In genomic region chr22:38211556-38211955, GRCh38 we compare ENCODE assay signal across 28 cellular contexts.
"Had no signal": no experiment of that assay in that cellular context is flagged by ENCODE, and none has a peak within 500 bp of the region (broad histone marks: within the 10 kb centered on the region; RNA-seq: fewer than 3 reads in every experiment).

No MANE protein-coding gene starts in this region.

- DNase-seq: activated B cell treated with CpG ODN at 0.5 μM for 24 hours; activated CD4-positive, alpha-beta T cell treated with anti-CD3 and anti-CD28 coated beads for 1 hour; activated CD4-positive, alpha-beta T cell treated with anti-CD3 and anti-CD28 coated beads, Interleukin-2, amount 10 ng/mL, durations not matched to agents 24 days and 14 days; activated CD4-positive, alpha-beta T cell treated with anti-CD3 and anti-CD28 coated beads, Interleukin-2, amount 50 U/mL, for 48 hours; activated CD8-positive, alpha-beta memory T cell treated with anti-CD3 and anti-CD28 coated beads, Interleukin-2, amount 10 ng/mL, durations not matched to agents 7 days and 5 days; activated effector memory CD4-positive, alpha-beta T cell treated with Interleukin-2 at 50 U/mL for 16 hours; activated naive CD4-positive, alpha-beta T cell; activated naive CD8-positive, alpha-beta T cell treated with anti-CD3 and anti-CD28 coated beads, Interleukin-2, amount 50 U/mL, for 24 hours; activated T-cell treated with anti-CD3 and anti-CD28 coated beads, Interleukin-2, amount 50 U/mL, for 24 hours; amniotic stem cell; body of pancreas; KG1; NCI-H1092; NCI-H1417; NCI-H1930; NCI-H345; NCI-H510A; NCI-H69; PC-3; SHP77 treated with DMSO at 0.1 percent for 48 hours; T-helper 2 cell; T1000 had no signal

- H3K4me3 Mint-ChIP-seq: activated B cell treated with CpG ODN at 0.5 μM for 24 hours; activated CD4-positive, alpha-beta T cell treated with anti-CD3 and anti-CD28 coated beads, Interleukin-2, amount 10 ng/mL, durations not matched to agents 24 days and 14 days; activated CD8-positive, alpha-beta memory T cell treated with anti-CD3 and anti-CD28 coated beads, Interleukin-2, amount 10 ng/mL, durations not matched to agents 7 days and 5 days; activated naive CD8-positive, alpha-beta T cell treated with anti-CD3 and anti-CD28 coated beads, Interleukin-2, amount 50 U/mL, for 24 hours; activated T-cell treated with anti-CD3 and anti-CD28 coated beads, Interleukin-2, amount 50 U/mL, for 24 hours; activated T-helper 1 cell treated with anti-CD3 and anti-CD28 coated beads, Interleukin-12 subunit alpha, Interleukin-12 subunit beta, Interleukin-2, Interleukin-4 antibody, amounts not matched to agents 30 ng/mL and 10 ng/mL and 1 ng/mL, durations not matched to agents 14 hours and 24 hours and 36 hours had no signal

- H3K9me3 Mint-ChIP-seq: activated B cell treated with CpG ODN at 0.5 μM for 24 hours; activated CD4-positive, alpha-beta T cell treated with anti-CD3 and anti-CD28 coated beads, Interleukin-2, amount 10 ng/mL, durations not matched to agents 24 days and 14 days; activated naive CD4-positive, alpha-beta T cell treated with anti-CD3 and anti-CD28 coated beads, Interleukin-2, amount 50 U/mL, for 72 hours; activated naive CD8-positive, alpha-beta T cell treated with anti-CD3 and anti-CD28 coated beads, Interleukin-2, amount 50 U/mL, for 24 hours; activated T-cell treated with anti-CD3 and anti-CD28 coated beads, Interleukin-2, amount 50 U/mL, for 24 hours; activated T-helper 1 cell treated with anti-CD3 and anti-CD28 coated beads, Interleukin-12 subunit alpha, Interleukin-12 subunit beta, Interleukin-2, Interleukin-4 antibody, amounts not matched to agents 30 ng/mL and 10 ng/mL and 1 ng/mL, durations not matched to agents 14 hours and 24 hours and 36 hours had no signal

- H3K4me3 ChIP-seq: ascending aorta, body of pancreas, cardiac muscle cell had no signal

- H3K36me3 ChIP-seq: cardiac muscle cell had no signal

- H3K27me3 Mint-ChIP-seq: activated B cell treated with CpG ODN at 0.5 μM for 24 hours; activated CD4-positive, alpha-beta T cell treated with anti-CD3 and anti-CD28 coated beads, Interleukin-2, amount 10 ng/mL, durations not matched to agents 24 days and 14 days; activated naive CD8-positive, alpha-beta T cell treated with anti-CD3 and anti-CD28 coated beads, Interleukin-2, amount 50 U/mL, for 24 hours; activated T-cell treated with anti-CD3 and anti-CD28 coated beads, Interleukin-2, amount 50 U/mL, for 24 hours had no signal

- H3K9me3 ChIP-seq: ascending aorta, body of pancreas had no signal

- ATAC-seq: activated CD8-positive, alpha-beta memory T cell treated with anti-CD3 and anti-CD28 coated beads, Interleukin-2, amount 10 ng/mL, durations not matched to agents 7 days and 5 days; activated naive CD4-positive, alpha-beta T cell treated with anti-CD3 and anti-CD28 coated beads, Interleukin-2, amount 50 U/mL, for 72 hours; activated naive CD8-positive, alpha-beta T cell treated with anti-CD3 and anti-CD28 coated beads, Interleukin-2, amount 50 U/mL, for 24 hours; body of pancreas; PC-3 had no signal

- H3K27ac Mint-ChIP-seq: activated B cell treated with CpG ODN at 0.5 μM for 24 hours; activated CD4-positive, alpha-beta T cell treated with anti-CD3 and anti-CD28 coated beads, Interleukin-2, amount 10 ng/mL, durations not matched to agents 24 days and 14 days; activated CD8-positive, alpha-beta memory T cell treated with anti-CD3 and anti-CD28 coated beads, Interleukin-2, amount 10 ng/mL, durations not matched to agents 7 days and 5 days; activated naive CD8-positive, alpha-beta T cell treated with anti-CD3 and anti-CD28 coated beads, Interleukin-2, amount 50 U/mL, for 24 hours; activated T-cell treated with anti-CD3 and anti-CD28 coated beads, Interleukin-2, amount 50 U/mL, for 24 hours; activated T-helper 1 cell treated with anti-CD3 and anti-CD28 coated beads, Interleukin-12 subunit alpha, Interleukin-12 subunit beta, Interleukin-2, Interleukin-4 antibody, amounts not matched to agents 30 ng/mL and 10 ng/mL and 1 ng/mL, durations not matched to agents 14 hours and 24 hours and 36 hours had no signal

- H3K27ac ChIP-seq: body of pancreas, cardiac muscle cell had no signal

- FAIRE-seq: RCC 7860, TTC549 had no signal

- H3K27me3 ChIP-seq: ascending aorta, body of pancreas had no signal
